1 cellular context compared by ENCODE assay signal in genomic region chr20:50292324-50293243, GRCh38.
A peak's percentile ranks its signal among the peaks of the same experiment; 100 is the strongest.
TF ChIP-seq lines count a peak whose summit lies in the region.

No MANE protein-coding gene starts in this region.

TF ChIP-seq in K562, 482 proteins besides CTCF, POLR2A, EP300 and RAD21 (continued from another document and continues in another):
- peak; percentile 91 for TF ChIP-seq ZBTB33 (CRISPR knock-in tag; IDR thresholded peaks at IDR 0.05)
- no peak for TF ChIP-seq POLR3G (IDR thresholded peaks at IDR 0.05; ENCODE audit: extremely low read depth, insufficient read length, insufficient replicate concordance)
- no peak for TF ChIP-seq GTF2F1 (IDR thresholded peaks at IDR 0.05; ENCODE audit: low read depth, low read length)
- TF ChIP-seq, protein P1, sequence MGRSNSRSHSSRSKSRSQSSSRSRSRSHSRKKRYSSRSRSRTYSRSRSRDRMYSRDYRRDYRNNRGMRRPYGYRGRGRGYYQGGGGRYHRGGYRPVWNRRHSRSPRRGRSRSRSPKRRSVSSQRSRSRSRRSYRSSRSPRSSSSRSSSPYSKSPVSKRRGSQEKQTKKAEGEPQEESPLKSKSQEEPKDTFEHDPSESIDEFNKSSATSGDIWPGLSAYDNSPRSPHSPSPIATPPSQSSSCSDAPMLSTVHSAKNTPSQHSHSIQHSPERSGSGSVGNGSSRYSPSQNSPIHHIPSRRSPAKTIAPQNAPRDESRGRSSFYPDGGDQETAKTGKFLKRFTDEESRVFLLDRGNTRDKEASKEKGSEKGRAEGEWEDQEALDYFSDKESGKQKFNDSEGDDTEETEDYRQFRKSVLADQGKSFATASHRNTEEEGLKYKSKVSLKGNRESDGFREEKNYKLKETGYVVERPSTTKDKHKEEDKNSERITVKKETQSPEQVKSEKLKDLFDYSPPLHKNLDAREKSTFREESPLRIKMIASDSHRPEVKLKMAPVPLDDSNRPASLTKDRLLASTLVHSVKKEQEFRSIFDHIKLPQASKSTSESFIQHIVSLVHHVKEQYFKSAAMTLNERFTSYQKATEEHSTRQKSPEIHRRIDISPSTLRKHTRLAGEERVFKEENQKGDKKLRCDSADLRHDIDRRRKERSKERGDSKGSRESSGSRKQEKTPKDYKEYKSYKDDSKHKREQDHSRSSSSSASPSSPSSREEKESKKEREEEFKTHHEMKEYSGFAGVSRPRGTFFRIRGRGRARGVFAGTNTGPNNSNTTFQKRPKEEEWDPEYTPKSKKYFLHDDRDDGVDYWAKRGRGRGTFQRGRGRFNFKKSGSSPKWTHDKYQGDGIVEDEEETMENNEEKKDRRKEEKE (IDR thresholded peaks at IDR 0.05; ENCODE audit: borderline replicate concordance in 1 of 2, control insufficient read depth in 1 of 2, low read depth in 2 of 2, low read length in 1 of 2), result no peak
- no peak; the same call in 1 of the 2 replicates for TF ChIP-seq ARID4B (CRISPR knock-in tag; IDR thresholded peaks at IDR 0.05)
- TF ChIP-seq, protein P2, sequence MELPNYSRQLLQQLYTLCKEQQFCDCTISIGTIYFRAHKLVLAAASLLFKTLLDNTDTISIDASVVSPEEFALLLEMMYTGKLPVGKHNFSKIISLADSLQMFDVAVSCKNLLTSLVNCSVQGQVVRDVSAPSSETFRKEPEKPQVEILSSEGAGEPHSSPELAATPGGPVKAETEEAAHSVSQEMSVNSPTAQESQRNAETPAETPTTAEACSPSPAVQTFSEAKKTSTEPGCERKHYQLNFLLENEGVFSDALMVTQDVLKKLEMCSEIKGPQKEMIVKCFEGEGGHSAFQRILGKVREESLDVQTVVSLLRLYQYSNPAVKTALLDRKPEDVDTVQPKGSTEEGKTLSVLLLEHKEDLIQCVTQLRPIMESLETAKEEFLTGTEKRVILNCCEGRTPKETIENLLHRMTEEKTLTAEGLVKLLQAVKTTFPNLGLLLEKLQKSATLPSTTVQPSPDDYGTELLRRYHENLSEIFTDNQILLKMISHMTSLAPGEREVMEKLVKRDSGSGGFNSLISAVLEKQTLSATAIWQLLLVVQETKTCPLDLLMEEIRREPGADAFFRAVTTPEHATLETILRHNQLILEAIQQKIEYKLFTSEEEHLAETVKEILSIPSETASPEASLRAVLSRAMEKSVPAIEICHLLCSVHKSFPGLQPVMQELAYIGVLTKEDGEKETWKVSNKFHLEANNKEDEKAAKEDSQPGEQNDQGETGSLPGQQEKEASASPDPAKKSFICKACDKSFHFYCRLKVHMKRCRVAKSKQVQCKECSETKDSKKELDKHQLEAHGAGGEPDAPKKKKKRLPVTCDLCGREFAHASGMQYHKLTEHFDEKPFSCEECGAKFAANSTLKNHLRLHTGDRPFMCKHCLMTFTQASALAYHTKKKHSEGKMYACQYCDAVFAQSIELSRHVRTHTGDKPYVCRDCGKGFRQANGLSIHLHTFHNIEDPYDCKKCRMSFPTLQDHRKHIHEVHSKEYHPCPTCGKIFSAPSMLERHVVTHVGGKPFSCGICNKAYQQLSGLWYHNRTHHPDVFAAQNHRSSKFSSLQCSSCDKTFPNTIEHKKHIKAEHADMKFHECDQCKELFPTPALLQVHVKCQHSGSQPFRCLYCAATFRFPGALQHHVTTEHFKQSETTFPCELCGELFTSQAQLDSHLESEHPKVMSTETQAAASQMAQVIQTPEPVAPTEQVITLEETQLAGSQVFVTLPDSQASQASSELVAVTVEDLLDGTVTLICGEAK (IDR thresholded peaks at IDR 0.05), result peak; percentile 65; the same call in 1 of the 2 replicates
- TF ChIP-seq, protein P2 (CRISPR knock-in tag; IDR thresholded peaks at IDR 0.05), result no peak
- TF ChIP-seq TSHZ1 (CRISPR knock-in tag; IDR thresholded peaks at IDR 0.05), result no peak; the same call in 1 of the 2 replicates
- no peak for TF ChIP-seq ELK3 (CRISPR knock-in tag; IDR thresholded peaks at IDR 0.05)
- peak; percentile 81; the same call in 1 of the 2 replicates for TF ChIP-seq ZNF583 (CRISPR knock-in tag; IDR thresholded peaks at IDR 0.05)
- peak in 1 of 2 experiments; percentile 36; a peak in 1 of 4 replicates for TF ChIP-seq SIX5 (IDR thresholded peaks at IDR 0.05; ENCODE audit: borderline replicate concordance in 1 of 2, insufficient read depth in 1 of 2, low read depth in 1 of 2, low read length in 2 of 2)
- TF ChIP-seq ZNF511 (CRISPR knock-in tag; IDR thresholded peaks at IDR 0.05), result peak; percentile 77
- TF ChIP-seq POLR3A (IDR thresholded peaks at IDR 0.05; ENCODE audit: borderline replicate concordance, extremely low read depth, insufficient read depth, insufficient read length), result no peak
- TF ChIP-seq, protein P3, sequence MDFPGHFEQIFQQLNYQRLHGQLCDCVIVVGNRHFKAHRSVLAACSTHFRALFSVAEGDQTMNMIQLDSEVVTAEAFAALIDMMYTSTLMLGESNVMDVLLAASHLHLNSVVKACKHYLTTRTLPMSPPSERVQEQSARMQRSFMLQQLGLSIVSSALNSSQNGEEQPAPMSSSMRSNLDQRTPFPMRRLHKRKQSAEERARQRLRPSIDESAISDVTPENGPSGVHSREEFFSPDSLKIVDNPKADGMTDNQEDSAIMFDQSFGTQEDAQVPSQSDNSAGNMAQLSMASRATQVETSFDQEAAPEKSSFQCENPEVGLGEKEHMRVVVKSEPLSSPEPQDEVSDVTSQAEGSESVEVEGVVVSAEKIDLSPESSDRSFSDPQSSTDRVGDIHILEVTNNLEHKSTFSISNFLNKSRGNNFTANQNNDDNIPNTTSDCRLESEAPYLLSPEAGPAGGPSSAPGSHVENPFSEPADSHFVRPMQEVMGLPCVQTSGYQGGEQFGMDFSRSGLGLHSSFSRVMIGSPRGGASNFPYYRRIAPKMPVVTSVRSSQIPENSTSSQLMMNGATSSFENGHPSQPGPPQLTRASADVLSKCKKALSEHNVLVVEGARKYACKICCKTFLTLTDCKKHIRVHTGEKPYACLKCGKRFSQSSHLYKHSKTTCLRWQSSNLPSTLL (IDR thresholded peaks at IDR 0.05), result peak; percentile 51; the same call in 1 of the 2 replicates
- no peak for TF ChIP-seq NFYB (IDR thresholded peaks at IDR 0.05; ENCODE audit: extremely low read depth, insufficient read length)
- no peak for TF ChIP-seq ZNF184 (CRISPR knock-in tag; IDR thresholded peaks at IDR 0.05)
- TF ChIP-seq ZNF253 (CRISPR knock-in tag; conservative IDR thresholded peaks at IDR 0.05), result no peak
- peak; percentile 86 to 93 for TF ChIP-seq TRIM24 (IDR thresholded peaks at IDR 0.05)
- no peak for TF ChIP-seq ATF1 (CRISPR knock-in tag; IDR thresholded peaks at IDR 0.05)
- TF ChIP-seq ATF1 (tag; IDR thresholded peaks at IDR 0.05), result peak; percentile 95
- TF ChIP-seq ZNF696 (CRISPR knock-in tag; conservative IDR thresholded peaks at IDR 0.05), result no peak
